21 cellular contexts compared by ENCODE assay signal in genomic region chr9:135789838-135790291, GRCh38.
DNase-seq lines count a peak whose midpoint lies in the region; ATAC-seq, FAIRE-seq and TF ChIP-seq lines count a peak whose summit lies in the region.
"Had no signal": no experiment of that assay in that cellular context is flagged by ENCODE, and none has a peak within 500 bp of the region (broad histone marks: within the 10 kb centered on the region; RNA-seq: fewer than 3 reads in every experiment).

No MANE protein-coding gene starts in this region.

- H4K20me1 ChIP-seq in osteoblast (ENCODE audit: insufficient read depth, low read length): no peaks in the 10 kb centered on the region
- H4K20me1 ChIP-seq: BLaER1 had no signal

- H3K27me3 ChIP-seq in osteoblast (ENCODE audit: insufficient read depth, low read length) (no peaks in the 10 kb centered on the region), prostate gland (replicated peaks; ENCODE audit: insufficient read depth) (peaks cover 3% of the 10 kb centered on the region)
- H3K27me3 ChIP-seq: BLaER1 had no signal

- H3K9me3 ChIP-seq in HEK293 (ENCODE audit: control insufficient read depth, insufficient read depth, low read depth, low read length): no peaks in the 10 kb centered on the region
- no peaks in the 10 kb centered on the region for H3K9me3 ChIP-seq in osteoblast (ENCODE audit: low read depth, low read length)
- no peaks in the 10 kb centered on the region for H3K9me3 ChIP-seq in prostate gland
- H3K9me3 ChIP-seq: BLaER1 had no signal

- ATAC-seq in HG03469 (IDR thresholded peaks at IDR 0.05; ENCODE audit: unreplicated experiment): no peak

- H3K4me1 ChIP-seq in HEK293 (ENCODE audit: control insufficient read depth, insufficient read depth, low read length) (no peaks in the 10 kb centered on the region), osteoblast (ENCODE audit: insufficient read depth, low read length) (no peaks in the 10 kb centered on the region), prostate gland (replicated peaks) (no peaks in the 10 kb centered on the region)

- H3K79me2 ChIP-seq in osteoblast (ENCODE audit: insufficient read depth, low read length): no peaks in the 10 kb centered on the region

- H3K4me3 ChIP-seq in HEK293 (ENCODE audit: low read depth, low read length) (no peak overlapping the region), osteoblast (ENCODE audit: insufficient read depth, low read length) (no peak overlapping the region), prostate gland (no peak overlapping the region)
- H3K4me3 ChIP-seq: BLaER1, GM23248 had no signal

- no peaks in the 10 kb centered on the region for H3K36me3 ChIP-seq in HEK293 (ENCODE audit: control insufficient read depth in 2 of 2, insufficient read depth in 1 of 2, low read length in 2 of 2)
- no peaks in the 10 kb centered on the region for H3K36me3 ChIP-seq in osteoblast (ENCODE audit: insufficient read depth, low read length)
- no peaks in the 10 kb centered on the region for H3K36me3 ChIP-seq in prostate gland
- H3K36me3 ChIP-seq: BLaER1 had no signal

- no peak for TF ChIP-seq CTCF in HEK293 (tag by site-specific recombination; IDR thresholded peaks at IDR 0.05)
- no peak for TF ChIP-seq CTCF in osteoblast (IDR thresholded peaks at IDR 0.05; ENCODE audit: extremely low read depth, low read depth, low read length)
- TF ChIP-seq CTCF in prostate gland (IDR thresholded peaks at IDR 0.05): no peak

- no peak overlapping the region for H2AFZ ChIP-seq in osteoblast (ENCODE audit: low read length)
- H2AFZ ChIP-seq: GM23248 had no signal

- no peak for FAIRE-seq in GM12891 (lab: Jason Lieb, UNC)
- FAIRE-seq: A204.1, D721Med, GM12892, GM19239, H1 had no signal

- CTCF ChIA-PET in HEK293 (lab: Yijun Ruan, JAX): interaction anchor here (0.6 kb wide), 1 partner anchor 194 kb away, joined by 3 read pairs; no protein-coding TSS in a partner anchor

- DNase-seq in GM12891 (ENCODE audit: insufficient read length, low spot score) (peak; percentile 29), osteoblast (ENCODE audit: insufficient read length, low spot score, missing footprints) (peak; percentile 93), prostate gland (ENCODE audit: low spot score) (no peak), NCI-H524 (lab: John Stamatoyannopoulos, UW) (no peak)
- DNase-seq: CD4-positive, alpha-beta T cell; CD8-positive, alpha-beta memory T cell; DMS 273 treated with DMSO at 0.1 percent for 48 hours; DMS79; EL; GDM1; GM23248; H9 had no signal

- H3K27ac ChIP-seq in HEK293 (ENCODE audit: extremely low read depth, low read depth, low read length) (no peak overlapping the region), osteoblast (ENCODE audit: low read depth, low read length) (no peak overlapping the region), prostate gland (no peak overlapping the region)
- H3K27ac ChIP-seq: BLaER1, C4-2B, GM23248 had no signal

- POLR2A ChIA-PET in HEK293 (lab: Yijun Ruan, JAX): no interaction called here

- TF ChIP-seq POLR2A in GM12891 (IDR thresholded peaks at IDR 0.05; ENCODE audit: low read depth, low read length) (no peak), prostate gland (IDR thresholded peaks at IDR 0.05) (no peak)

- 92% methylated on average over 10 of the region's 13 CpGs for WGBS in prostate gland

- H3K4me2 ChIP-seq in osteoblast (ENCODE audit: insufficient read depth, low read length): no peak overlapping the region

- intact Hi-C loops in prostate gland (cut with DNase I): no loop called here

TF ChIP-seq in GM12891, 5 proteins besides CTCF, POLR2A, EP300 and RAD21:
- TF ChIP-seq SPI1 (IDR thresholded peaks at IDR 0.05; ENCODE audit: low read depth, low read length) (no peak), POU2F2 (IDR thresholded peaks at IDR 0.05; ENCODE audit: low read depth, low read length) (no peak), POLR2AphosphoS5 (IDR thresholded peaks at IDR 0.05; ENCODE audit: low read depth, low read length) (no peak), TAF1 (IDR thresholded peaks at IDR 0.05; ENCODE audit: low read depth, low read length) (no peak), PAX5 (IDR thresholded peaks at IDR 0.05; ENCODE audit: insufficient read depth, low read length, severe bottlenecking) (no peak)

TF ChIP-seq in HEK293, 187 proteins besides CTCF, POLR2A, EP300 and RAD21:
- TF ChIP-seq ZNF302 (tag by site-specific recombination; IDR thresholded peaks at IDR 0.05; ENCODE audit: low read depth): no peak
- peak; percentile 46; the same call in 1 of the 2 replicates for TF ChIP-seq ZIC2 (tag by site-specific recombination; IDR thresholded peaks at IDR 0.05)
TF ChIP-seq in HEK293: peak in this region for 1.

Comparison
In these comparisons a context has a peak if more than half of its experiments do, and no peak if none do; other contexts are left out.
1. DNase-seq: peak in GM12891 (single experiment) and osteoblast (single experiment); none in prostate gland (single experiment) and NCI-H524 (0 of 2).